ENCODE assay signal across 8 cellular contexts in the genomic region with DNA sequence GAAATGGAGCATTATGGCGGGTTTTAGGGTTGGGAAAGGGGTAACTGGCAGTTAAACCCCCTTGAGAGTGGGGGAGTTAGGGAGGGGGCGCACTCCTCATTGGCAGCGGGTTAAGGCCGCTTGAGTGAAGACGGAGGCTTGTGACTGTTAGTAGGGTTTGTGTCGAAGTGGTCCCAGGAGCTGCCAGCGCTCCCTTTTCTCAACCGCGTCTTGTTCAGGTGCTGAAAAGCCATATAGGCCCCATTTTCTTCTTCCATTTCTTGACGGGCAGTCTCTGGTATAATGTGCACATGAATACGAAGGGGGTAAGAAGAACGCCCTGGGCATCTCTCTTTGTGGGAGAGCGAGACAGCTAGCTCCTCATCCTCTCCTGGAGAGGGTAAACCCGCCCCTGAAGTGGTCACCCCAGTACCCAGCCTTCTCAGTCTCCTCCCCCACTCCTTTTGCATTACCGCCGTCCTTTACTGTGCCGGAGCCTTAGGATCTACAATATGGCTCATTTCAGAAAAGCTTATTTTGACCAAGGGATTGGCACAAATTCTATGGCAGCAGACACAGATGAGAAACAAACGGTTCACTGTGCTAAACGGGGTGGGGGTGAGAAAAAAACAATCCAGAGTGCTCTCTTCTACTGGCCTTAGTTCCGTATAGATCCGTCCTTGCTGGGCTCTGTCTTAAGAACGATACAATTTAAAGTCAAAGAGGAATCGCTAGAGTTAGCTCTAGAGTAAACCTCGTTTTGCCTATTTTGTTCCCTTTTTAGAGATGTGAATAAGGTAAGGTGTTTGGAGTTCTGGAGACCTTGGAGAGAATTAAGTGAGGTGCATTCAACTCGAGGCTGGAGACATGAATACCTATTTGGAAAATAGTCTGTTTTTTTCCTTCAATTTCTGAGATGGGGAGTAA. TPM values are rescaled to one million over a fixed set of nuclear protein-coding genes. Genes with fewer than 3 reads are reported as not detected.
A peak's percentile ranks its signal among the peaks of the same experiment; 100 is the strongest.
DNase-seq lines count a peak whose midpoint lies in the region; ATAC-seq, FAIRE-seq and TF ChIP-seq lines count a peak whose summit lies in the region.

No MANE protein-coding gene starts in this region.

- peaks cover 84% of the 10 kb centered on the region for H3K79me2 ChIP-seq in endothelial cell of umbilical vein (ENCODE audit: control insufficient read depth, insufficient read depth, low read length)

- H3K9me1 ChIP-seq in endothelial cell of umbilical vein (replicated peaks; ENCODE audit: control insufficient read depth, extremely low read depth, insufficient read depth, low read length), result no peaks in the 10 kb centered on the region

- intact Hi-C loops in Right ventricle myocardium superior (cut with DNase I) (loop anchor here (2.0 to 10.0 kb wide), 2 partner anchors 32 to 70 kb away; no protein-coding TSS in a partner anchor), Right ventricle myocardium inferior (cut with DNase I) (loop anchor here (1.0 to 5.0 kb wide), 2 partner anchors 31 to 42 kb away; no protein-coding TSS in a partner anchor), endothelial cell of umbilical vein (cut with micrococcal nuclease) (loop anchor here (1.0 to 5.0 kb wide), 4 partner anchors 26 to 472 kb away; no protein-coding TSS in a partner anchor), mucosa of descending colon (cut with DNase I, micrococcal nuclease) (loop anchor here in 1 of 2 donors (5.0 kb wide), 1 partner anchor 33 kb away; no protein-coding TSS in a partner anchor)

- FAIRE-seq in endothelial cell of umbilical vein (lab: Jason Lieb, UNC), result peak; percentile 63

- TF ChIP-seq CTCF in endothelial cell of umbilical vein (IDR thresholded peaks at IDR 0.05; ENCODE audit: extremely low read depth in 1 of 2, insufficient read depth in 1 of 2, low read depth in 1 of 2, low read length in 2 of 2), result no peak
- no peak for TF ChIP-seq CTCF in mucosa of descending colon (IDR thresholded peaks at IDR 0.05)

- H3K9ac ChIP-seq in endothelial cell of umbilical vein (replicated peaks; ENCODE audit: extremely low read depth, insufficient read depth, low read length), result peak overlapping the region; percentile 99

- H3K9me3 Mint-ChIP-seq in stimulated activated memory B cell treated with anti-CD40 and anti-IgM and Interleukin-4, amounts not matched to agents 10 μg/mL and 1 μg/mL and 100 μg/mL, for 72 hours, result no peaks in the 10 kb centered on the region

- TSS peak; percentile 15 for BruUV-seq in endothelial cell of umbilical vein (replicated peaks; lab: Mats Ljungman, UMichigan)

- H3K27me3 Mint-ChIP-seq in stimulated activated memory B cell treated with anti-CD40 and anti-IgM and Interleukin-4, amounts not matched to agents 10 μg/mL and 1 μg/mL and 100 μg/mL, for 72 hours, result no peaks in the 10 kb centered on the region

- peak overlapping the region; percentile 97 to 99 (median 98) for H3K4me3 ChIP-seq in endothelial cell of umbilical vein (replicated peaks in 1 of 3; ENCODE audit: insufficient read depth in 1 of 3, low read depth in 1 of 3, low read length in 3 of 3)
- H3K4me3 ChIP-seq in mucosa of descending colon, result peak overlapping the region; percentile 91

- H3K9me3 ChIP-seq in endothelial cell of umbilical vein (replicated peaks; ENCODE audit: control insufficient read depth, insufficient read depth, low read length), result no peaks in the 10 kb centered on the region
- no peaks in the 10 kb centered on the region for H3K9me3 ChIP-seq in mucosa of descending colon

- peak; percentile 53 for DNase-seq in Right ventricle myocardium superior
- no peak for DNase-seq in Right ventricle myocardium inferior (ENCODE audit: missing footprints)
- peak; percentile 49 for DNase-seq in NCI-H2227 treated with DMSO at 0.1 percent for 48 hours (lab: John Stamatoyannopoulos, UW)
- peak; percentile 77 for DNase-seq in activated CD8-positive, alpha-beta memory T cell treated with anti-CD3 and anti-CD28 coated beads for 24 hours
- DNase-seq in endothelial cell of umbilical vein (ENCODE audit: low read depth, low spot score), result peak; percentile 69
- DNase-seq in mucosa of descending colon, result peak; percentile 60 to 80 (median 69)

- H3K4me1 ChIP-seq in endothelial cell of umbilical vein (ENCODE audit: control insufficient read depth, extremely low read depth, insufficient read depth, low read length) (peaks cover 28% of the 10 kb centered on the region), mucosa of descending colon (ENCODE audit: low read depth) (peaks cover 31% of the 10 kb centered on the region)

- dilution Hi-C loops in endothelial cell of umbilical vein (cut with MboI; ENCODE audit: extremely low pct_ligation_motif_present, low sequenced_read_pairs), result no loop called here

- H4K20me1 ChIP-seq in endothelial cell of umbilical vein (replicated peaks; ENCODE audit: control insufficient read depth, extremely low read depth, insufficient read depth, low read length), result peaks cover 6% of the 10 kb centered on the region

- H3K27ac ChIP-seq in endothelial cell of umbilical vein (ENCODE audit: insufficient read depth, low read depth, low read length), result peak overlapping the region; percentile 80

- no peaks in the 10 kb centered on the region for H3K27me3 ChIP-seq in endothelial cell of umbilical vein (ENCODE audit: control insufficient read depth in 2 of 2, insufficient read depth in 2 of 2, low read length in 2 of 2)

- peaks cover 38% of the 10 kb centered on the region for H3K36me3 Mint-ChIP-seq in stimulated activated memory B cell treated with anti-CD40 and anti-IgM and Interleukin-4, amounts not matched to agents 10 μg/mL and 1 μg/mL and 100 μg/mL, for 72 hours

- H3K36me3 ChIP-seq in endothelial cell of umbilical vein (ENCODE audit: control insufficient read depth in 2 of 2, extremely low read depth in 1 of 2, insufficient read depth in 2 of 2, low read length in 2 of 2) (no peaks in the 10 kb centered on the region), mucosa of descending colon (ENCODE audit: low read depth) (no peaks in the 10 kb centered on the region)

- no peak for TF ChIP-seq POLR2A in endothelial cell of umbilical vein (IDR thresholded peaks at IDR 0.05; ENCODE audit: low read depth, low read length)

- POLR2A ChIA-PET in endothelial cell of umbilical vein (lab: Charles Lee), result interaction anchor here (0.9 to 1.6 kb wide), 4 partner anchors 11 to 45 kb away, joined by 3 to 4 read pairs (median 3); no protein-coding TSS in a partner anchor

- peak overlapping the region; percentile 96 for H3K4me3 Mint-ChIP-seq in stimulated activated memory B cell treated with anti-CD40 and anti-IgM and Interleukin-4, amounts not matched to agents 10 μg/mL and 1 μg/mL and 100 μg/mL, for 72 hours

- H3K4me2 ChIP-seq in endothelial cell of umbilical vein (ENCODE audit: insufficient read depth, low read length), result peak overlapping the region; percentile 95

- peaks cover 28% of the 10 kb centered on the region for H3K4me1 Mint-ChIP-seq in stimulated activated memory B cell treated with anti-CD40 and anti-IgM and Interleukin-4, amounts not matched to agents 10 μg/mL and 1 μg/mL and 100 μg/mL, for 72 hours

- H3K27ac Mint-ChIP-seq in stimulated activated memory B cell treated with anti-CD40 and anti-IgM and Interleukin-4, amounts not matched to agents 10 μg/mL and 1 μg/mL and 100 μg/mL, for 72 hours, result peak overlapping the region; percentile 100

- CTCF ChIA-PET in endothelial cell of umbilical vein (lab: Charles Lee), result interaction anchor here (1.0 to 3.3 kb wide), 5 partner anchors 12 to 93 kb away, joined by 4 to 23 read pairs (median 19); no protein-coding TSS in a partner anchor

- no peak overlapping the region for H2AFZ ChIP-seq in endothelial cell of umbilical vein (ENCODE audit: low read depth, low read length)

- ATAC-seq in Right ventricle myocardium superior (ENCODE audit: poor library complexity) (peak; percentile 6), Right ventricle myocardium inferior (no peak), mucosa of descending colon (peak; percentile 19), GM21390 (IDR thresholded peaks at IDR 0.05; ENCODE audit: unreplicated experiment) (no peak)
- ATAC-seq in stimulated activated memory B cell treated with anti-CD40 and anti-IgM and Interleukin-4, amounts not matched to agents 10 μg/mL and 1 μg/mL and 100 μg/mL, for 72 hours, result no peak

TF ChIP-seq in endothelial cell of umbilical vein, 7 proteins besides CTCF, POLR2A, EP300 and RAD21:
- TF ChIP-seq JUN (IDR thresholded peaks at IDR 0.05; ENCODE audit: borderline replicate concordance, insufficient read depth, insufficient read length, low read depth), result no peak
- TF ChIP-seq MYC (IDR thresholded peaks at IDR 0.05; ENCODE audit: low read depth, low read length), result no peak
- TF ChIP-seq, protein P1, sequence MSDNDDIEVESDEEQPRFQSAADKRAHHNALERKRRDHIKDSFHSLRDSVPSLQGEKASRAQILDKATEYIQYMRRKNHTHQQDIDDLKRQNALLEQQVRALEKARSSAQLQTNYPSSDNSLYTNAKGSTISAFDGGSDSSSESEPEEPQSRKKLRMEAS (IDR thresholded peaks at IDR 0.05; ENCODE audit: insufficient read depth, insufficient read length), result no peak
- TF ChIP-seq FOS (IDR thresholded peaks at IDR 0.05; ENCODE audit: borderline replicate concordance, insufficient read depth, low read length), result no peak
- TF ChIP-seq GATA2 (IDR thresholded peaks at IDR 0.05; ENCODE audit: insufficient read depth, insufficient read length, low read depth, low read length), result no peak
- TF ChIP-seq POLR2AphosphoS5 (IDR thresholded peaks at IDR 0.05; ENCODE audit: insufficient read depth, low read depth, low read length), result no peak
- no peak for TF ChIP-seq EZH2 (IDR thresholded peaks at IDR 0.05; ENCODE audit: borderline replicate concordance, low read depth, low read length, severe bottlenecking)

RNA-seq across cellular contexts. Expression of a gene that starts 1.0 kb away (rescaled TPM):
- 35.1 TPM for total RNA-seq in Right ventricle myocardium superior
- total RNA-seq in Right ventricle myocardium inferior, result 35.1 TPM
- total RNA-seq in endothelial cell of umbilical vein, result 68.5 and 74.8 TPM in 2 replicates
- 10.1 and 19.0 TPM in 2 replicates for polyA plus RNA-seq in endothelial cell of umbilical vein
- polyA plus RNA-seq in endothelial cell of umbilical vein (2011; cell fraction: cytosol; rRNA removed), result 10.7 and 11.8 TPM in 2 replicates
- polyA plus RNA-seq in endothelial cell of umbilical vein (2011; cell fraction: nucleus; rRNA removed), result 55.5 and 66.2 TPM in 2 replicates
- 27.7 and 29.8 TPM in 2 replicates for polyA plus RNA-seq in endothelial cell of umbilical vein (2012)
- 92.4 and 106 TPM in 2 replicates for polyA minus RNA-seq in endothelial cell of umbilical vein
- 19.5 TPM for polyA minus RNA-seq in endothelial cell of umbilical vein (2011; cell fraction: cytosol; rRNA and poly(A)+ RNA removed)
- 172 and 208 TPM in 2 replicates for polyA minus RNA-seq in endothelial cell of umbilical vein (2011; cell fraction: nucleus; rRNA and poly(A)+ RNA removed)
- 100 to 1,000 TPM; 115 to 135 (median 132) TPM for total RNA-seq in mucosa of descending colon

Comparison
In these comparisons a context has a peak if more than half of its experiments do, and no peak if none do; other contexts are left out.
1. ATAC-seq: peak in Right ventricle myocardium superior (single experiment) and mucosa of descending colon (single experiment); none in Right ventricle myocardium inferior (single experiment), stimulated activated memory B cell treated with anti-CD40 and anti-IgM and Interleukin-4, amounts not matched to agents 10 μg/mL and 1 μg/mL and 100 μg/mL, for 72 hours (single experiment) and GM21390 (single experiment).